ENCODE assay signal across 25 cellular contexts in the genomic region with DNA sequence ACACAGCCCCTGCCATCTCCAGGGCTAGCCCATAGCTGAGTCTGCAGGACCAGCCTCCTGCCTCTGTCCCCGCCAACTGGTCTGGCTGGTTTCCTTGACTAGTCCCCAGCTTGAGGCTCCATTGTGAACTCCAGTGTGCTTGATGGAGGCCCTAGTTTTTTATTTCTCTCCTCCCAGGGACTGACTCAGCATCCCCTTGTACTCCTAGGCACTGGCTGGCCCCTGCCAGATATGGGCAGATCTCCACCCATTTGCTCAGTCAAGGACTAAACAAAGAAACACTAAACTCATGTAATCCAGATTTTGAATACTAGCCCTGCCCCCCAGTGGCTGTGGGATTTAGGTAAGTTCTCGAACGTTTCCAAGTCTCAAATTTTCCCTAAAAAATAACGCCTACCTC.
A peak's percentile ranks its signal among the peaks of the same experiment; 100 is the strongest.
DNase-seq lines count a peak whose midpoint lies in the region; ATAC-seq and TF ChIP-seq lines count a peak whose summit lies in the region.
"Had no signal": no experiment of that assay in that cellular context is flagged by ENCODE, and none has a peak within 500 bp of the region (broad histone marks: within the 10 kb centered on the region; RNA-seq: fewer than 3 reads in every experiment).

No MANE protein-coding gene starts in this region.

- no peaks in the 10 kb centered on the region for H3K4me1 Mint-ChIP-seq in stimulated activated naive CD8-positive, alpha-beta T cell treated with anti-CD3 and anti-CD28 coated beads, Interleukin-15, amount 100 ng/mL, for 72 hours
- H3K4me1 Mint-ChIP-seq: activated CD4-positive, alpha-beta memory T cell treated with anti-CD3 and anti-CD28 coated beads, Interleukin-2, amount 10 ng/mL, durations not matched to agents 7 days and 5 days; B cell; central memory CD8-positive, alpha-beta T cell had no signal

- H3K9me3 ChIP-seq in cardiac muscle cell (ENCODE audit: low read depth) (no peaks in the 10 kb centered on the region), heart left ventricle (no peaks in the 10 kb centered on the region), WERI-Rb-1 (ENCODE audit: severe bottlenecking) (no peaks in the 10 kb centered on the region)
- H3K9me3 ChIP-seq: adrenal gland, left ventricle myocardium inferior, testis had no signal

- TF ChIP-seq POLR2A in heart left ventricle (IDR thresholded peaks at IDR 0.05), result no peak

- no peaks in the 10 kb centered on the region for H3K9me3 Mint-ChIP-seq in stimulated activated naive CD8-positive, alpha-beta T cell treated with anti-CD3 and anti-CD28 coated beads, Interleukin-15, amount 100 ng/mL, for 72 hours
- H3K9me3 Mint-ChIP-seq: activated CD4-positive, alpha-beta memory T cell treated with anti-CD3 and anti-CD28 coated beads, Interleukin-2, amount 10 ng/mL, durations not matched to agents 7 days and 5 days; activated naive CD4-positive, alpha-beta T cell treated with anti-CD3 and anti-CD28 coated beads for 36 hours; central memory CD8-positive, alpha-beta T cell had no signal

- H3K27ac ChIP-seq in cardiac muscle cell, result no peak overlapping the region
- H3K27ac ChIP-seq in heart left ventricle, result no peak overlapping the region
- H3K27ac ChIP-seq in WERI-Rb-1, result no peak overlapping the region
- H3K27ac ChIP-seq: adrenal gland, left ventricle myocardium inferior, testis had no signal

- peaks cover 11% of the 10 kb centered on the region for H3K27me3 ChIP-seq in cardiac muscle cell
- H3K27me3 ChIP-seq in heart left ventricle, result peaks cover 0 to 9% (median 0%) of the 10 kb centered on the region in 9 donors
- H3K27me3 ChIP-seq in WERI-Rb-1 (ENCODE audit: insufficient read depth, low read depth, severe bottlenecking), result no peaks in the 10 kb centered on the region
- H3K27me3 ChIP-seq: adrenal gland, testis had no signal

- 74 to 82% (median 77%) methylated on average over 4 of the region's 4 CpGs for WGBS in heart left ventricle, 4 donors

- H3K27ac Mint-ChIP-seq in stimulated activated naive CD8-positive, alpha-beta T cell treated with anti-CD3 and anti-CD28 coated beads, Interleukin-15, amount 100 ng/mL, for 72 hours, result no peak overlapping the region
- H3K27ac Mint-ChIP-seq: activated CD4-positive, alpha-beta memory T cell treated with anti-CD3 and anti-CD28 coated beads, Interleukin-2, amount 10 ng/mL, durations not matched to agents 7 days and 5 days; activated naive CD4-positive, alpha-beta T cell treated with anti-CD3 and anti-CD28 coated beads for 36 hours; B cell had no signal

- H3K4me3 Mint-ChIP-seq in stimulated activated naive CD8-positive, alpha-beta T cell treated with anti-CD3 and anti-CD28 coated beads, Interleukin-15, amount 100 ng/mL, for 72 hours, result no peak overlapping the region
- H3K4me3 Mint-ChIP-seq: activated CD4-positive, alpha-beta memory T cell treated with anti-CD3 and anti-CD28 coated beads, Interleukin-2, amount 10 ng/mL, durations not matched to agents 7 days and 5 days; activated naive CD4-positive, alpha-beta T cell treated with anti-CD3 and anti-CD28 coated beads for 36 hours; B cell; central memory CD8-positive, alpha-beta T cell had no signal

- no peaks in the 10 kb centered on the region for H3K36me3 ChIP-seq in cardiac muscle cell
- no peaks in the 10 kb centered on the region for H3K36me3 ChIP-seq in heart left ventricle
- no peaks in the 10 kb centered on the region for H3K36me3 ChIP-seq in WERI-Rb-1
- H3K36me3 ChIP-seq: adrenal gland, left ventricle myocardium inferior had no signal

- intact Hi-C loops in heart left ventricle (cut with DNase I), result no loop called here

- ATAC-seq in heart left ventricle (no peak), HG03432 (IDR thresholded peaks at IDR 0.05; ENCODE audit: unreplicated experiment) (no peak)
- no peak for ATAC-seq in stimulated activated naive CD8-positive, alpha-beta T cell treated with anti-CD3 and anti-CD28 coated beads, Interleukin-15, amount 100 ng/mL, for 72 hours
- ATAC-seq: right cardiac atrium; stimulated activated naive CD8-positive, alpha-beta T cell treated with anti-CD3 and anti-CD28 coated beads, Interleukin-15, Interleukin-2, amounts not matched to agents 100 U/mL and 50 U/mL, for 24 hours had no signal

- H3K4me3 ChIP-seq in cardiac muscle cell (no peak overlapping the region), heart left ventricle (no peak overlapping the region), WERI-Rb-1 (ENCODE audit: low read depth, low read length) (no peak overlapping the region), fibroblast of pulmonary artery (replicated peaks; ENCODE audit: low read depth, low read length) (no peak overlapping the region)
- H3K4me3 ChIP-seq: adrenal gland, left ventricle myocardium inferior, smooth muscle cell, testis had no signal

- DNase-seq in cardiac muscle cell (ENCODE audit: low read depth in 1 of 2, low spot score in 1 of 2) (peak in 1 of 2 donors; percentile 9), heart left ventricle (no peak), WERI-Rb-1 (peak; percentile 28), fibroblast of pulmonary artery (ENCODE audit: low read depth) (peak; percentile 1), SIG-M5 treated with dmso at 0.1 percent for 504 hours (lab: John Stamatoyannopoulos, UW; ENCODE audit: unreplicated experiment) (no peak)
- no peak for DNase-seq in stimulated activated naive CD8-positive, alpha-beta T cell treated with anti-CD3 and anti-CD28 coated beads, Interleukin-15, amount 100 ng/mL, for 72 hours
- DNase-seq: ACHN; activated CD4-positive, alpha-beta memory T cell treated with anti-CD3 and anti-CD28 coated beads, Interleukin-2, amount 10 ng/mL, durations not matched to agents 7 days and 5 days; activated CD4-positive, alpha-beta T cell treated with anti-CD3 and anti-CD28 coated beads for 1 hour; activated naive CD4-positive, alpha-beta T cell treated with anti-CD3 and anti-CD28 coated beads for 36 hours; adrenal gland; DMS153; HCEC 1CT; Kasumi-1; left ventricle myocardium inferior; MV-4-11; NCI-H146; right cardiac atrium; stimulated activated CD4-positive, alpha-beta T cell treated with anti-CD3 and anti-CD28 coated beads, Interleukin-1b, Interleukin-23, amount 100 ng/mL, for 48 hours; stimulated activated naive CD8-positive, alpha-beta T cell treated with anti-CD3 and anti-CD28 coated beads, Interleukin-15, Interleukin-2, amounts not matched to agents 100 U/mL and 50 U/mL, for 24 hours; testis had no signal

- peaks cover 18% of the 10 kb centered on the region for H3K27me3 Mint-ChIP-seq in stimulated activated naive CD8-positive, alpha-beta T cell treated with anti-CD3 and anti-CD28 coated beads, Interleukin-15, amount 100 ng/mL, for 72 hours

- H3K4me1 ChIP-seq in cardiac muscle cell (ENCODE audit: low read depth), result peaks cover 17% of the 10 kb centered on the region
- no peaks in the 10 kb centered on the region for H3K4me1 ChIP-seq in heart left ventricle
- H3K4me1 ChIP-seq: adrenal gland, left ventricle myocardium inferior, testis had no signal

- TF ChIP-seq CTCF in cardiac muscle cell (IDR thresholded peaks at IDR 0.05; ENCODE audit: low read depth, low read length), result peak; percentile 9
- no peak for TF ChIP-seq CTCF in heart left ventricle (IDR thresholded peaks at IDR 0.05)
- no peak for TF ChIP-seq CTCF in WERI-Rb-1 (IDR thresholded peaks at IDR 0.05; ENCODE audit: low read depth, low read length)
- TF ChIP-seq CTCF in fibroblast of pulmonary artery (IDR thresholded peaks at IDR 0.05; ENCODE audit: low read length, missing control alignments), result no peak

Comparison
In these comparisons a context has a peak if more than half of its experiments do, and no peak if none do; other contexts are left out.
1. DNase-seq: peak in WERI-Rb-1 (single experiment) and fibroblast of pulmonary artery (single experiment); none in heart left ventricle (0 of 5), stimulated activated naive CD8-positive, alpha-beta T cell treated with anti-CD3 and anti-CD28 coated beads, Interleukin-15, amount 100 ng/mL, for 72 hours (0 of 2) and SIG-M5 treated with dmso at 0.1 percent for 504 hours (single experiment).